Comparison of ENCODE assay signal across 30 cellular contexts in genomic region chr12:56304276-56304675, GRCh38. TPM values are rescaled to one million over a fixed set of nuclear protein-coding genes. Genes with fewer than 3 reads are reported as not detected.
"Had no signal": no experiment of that assay in that cellular context is flagged by ENCODE, and none has a peak within 500 bp of the region (broad histone marks: within the 10 kb centered on the region; RNA-seq: fewer than 3 reads in every experiment).

No MANE protein-coding gene starts in this region.

- H3K27me3 Mint-ChIP-seq: naive thymus-derived CD8-positive, alpha-beta T cell; stimulated activated naive B cell treated with anti-CD40 and anti-IgM and Interleukin-4, amounts not matched to agents 10 μg/mL and 1 μg/mL and 100 μg/mL, for 72 hours had no signal

- H3K27ac Mint-ChIP-seq: nephron; stimulated activated naive B cell treated with anti-CD40 and anti-IgM and Interleukin-4, amounts not matched to agents 10 μg/mL and 1 μg/mL and 100 μg/mL, for 72 hours had no signal

- H3K27me3 ChIP-seq: pancreas, stomach, testis, thyroid gland, transverse colon, upper lobe of right lung had no signal

- ATAC-seq: left cardiac atrium; left lobe of liver; lower lobe of right lung; naive thymus-derived CD8-positive, alpha-beta T cell; pancreas; right cardiac atrium; sciatic nerve; stimulated activated naive B cell treated with anti-CD40 and anti-IgM and Interleukin-4, amounts not matched to agents 10 μg/mL and 1 μg/mL and 100 μg/mL, for 72 hours; stimulated activated naive CD8-positive, alpha-beta T cell treated with anti-CD3 and anti-CD28 coated beads, Interleukin-15, Interleukin-2, amounts not matched to agents 100 U/mL and 50 U/mL, for 24 hours; upper lobe of right lung had no signal

- H3K4me3 Mint-ChIP-seq: naive thymus-derived CD8-positive, alpha-beta T cell; nephron; neural crest cell; stimulated activated naive B cell treated with anti-CD40 and anti-IgM and Interleukin-4, amounts not matched to agents 10 μg/mL and 1 μg/mL and 100 μg/mL, for 72 hours had no signal

- H3K27ac ChIP-seq: lower lobe of right lung, pancreas, prostate gland, skin epidermis, stomach, testis, thyroid gland, transverse colon, upper lobe of right lung had no signal

- H3K9me3 Mint-ChIP-seq: naive thymus-derived CD8-positive, alpha-beta T cell; nephron; neural crest cell; stimulated activated naive B cell treated with anti-CD40 and anti-IgM and Interleukin-4, amounts not matched to agents 10 μg/mL and 1 μg/mL and 100 μg/mL, for 72 hours had no signal

- H3K36me3 ChIP-seq: prostate gland had no signal

- H3K9me3 ChIP-seq: lower lobe of right lung, pancreas, prostate gland, stomach, testis, thyroid gland, transverse colon, upper lobe of right lung had no signal

- DNase-seq: hippocampal formation; kidney glomerular epithelial cell; left cardiac atrium; lower lobe of right lung; mammary epithelial cell; mesenchymal stem cell; naive thymus-derived CD8-positive, alpha-beta T cell; nucleus accumbens; pancreas; posterior cingulate gyrus; retina; right cardiac atrium; stimulated activated CD4-positive, alpha-beta T cell treated with anti-CD3 and anti-CD28 coated beads, Interleukin-12 subunit alpha, Interleukin-12 subunit beta, amount 100 ng/mL, for 4 hours; stimulated activated CD4-positive, alpha-beta T cell treated with anti-CD3 and anti-CD28 coated beads, Interleukin-15, amount 100 ng/mL, for 24 hours; stimulated activated CD4-positive, alpha-beta T cell treated with anti-CD3 and anti-CD28 coated beads, Interleukin-2, amount 100 ng/mL, for 24 hours; stimulated activated CD4-positive, alpha-beta T cell treated with anti-CD3 and anti-CD28 coated beads, Interleukin-4, amount 100 ng/mL, for 1 hour; stimulated activated naive B cell treated with anti-CD40 and anti-IgM and Interleukin-4, amounts not matched to agents 10 μg/mL and 1 μg/mL and 100 μg/mL, for 72 hours; stimulated activated naive CD8-positive, alpha-beta T cell treated with anti-CD3 and anti-CD28 coated beads, Interleukin-15, Interleukin-2, amounts not matched to agents 100 U/mL and 50 U/mL, for 24 hours; stomach; testis; thyroid gland; transverse colon had no signal

- H3K4me3 ChIP-seq: lower lobe of right lung, pancreas, prostate gland, skin epidermis, stomach, testis, thyroid gland, transverse colon, upper lobe of right lung had no signal

RNA-seq across cellular contexts. Expression of gene IL23A, which starts 34.4 kb away (rescaled TPM):
- total RNA-seq: left cardiac atrium, osteoblast, prostate gland, right cardiac atrium, sciatic nerve had no signal
